Comparison of ENCODE assay signal across 5 cellular contexts in genomic region chr5:99922386-99922785, GRCh38.
"Had no signal": no experiment of that assay in that cellular context is flagged by ENCODE, and none has a peak within 500 bp of the region (broad histone marks: within the 10 kb centered on the region; RNA-seq: fewer than 3 reads in every experiment).

No MANE protein-coding gene starts in this region.

- H3K4me1 Mint-ChIP-seq: GM23338, H9 had no signal

- H3K9me3 Mint-ChIP-seq: GM23338, H9 had no signal

- H3K4me3 ChIP-seq: GM23338, K562 had no signal

- DNase-seq: H9, HCEC 1CT, IMR-90 had no signal

- H3K4me3 Mint-ChIP-seq: GM23338, H9 had no signal

- H3K27ac Mint-ChIP-seq: GM23338, H9 had no signal
